Comparison of ENCODE assay signal across 9 cellular contexts in the genomic region with DNA sequence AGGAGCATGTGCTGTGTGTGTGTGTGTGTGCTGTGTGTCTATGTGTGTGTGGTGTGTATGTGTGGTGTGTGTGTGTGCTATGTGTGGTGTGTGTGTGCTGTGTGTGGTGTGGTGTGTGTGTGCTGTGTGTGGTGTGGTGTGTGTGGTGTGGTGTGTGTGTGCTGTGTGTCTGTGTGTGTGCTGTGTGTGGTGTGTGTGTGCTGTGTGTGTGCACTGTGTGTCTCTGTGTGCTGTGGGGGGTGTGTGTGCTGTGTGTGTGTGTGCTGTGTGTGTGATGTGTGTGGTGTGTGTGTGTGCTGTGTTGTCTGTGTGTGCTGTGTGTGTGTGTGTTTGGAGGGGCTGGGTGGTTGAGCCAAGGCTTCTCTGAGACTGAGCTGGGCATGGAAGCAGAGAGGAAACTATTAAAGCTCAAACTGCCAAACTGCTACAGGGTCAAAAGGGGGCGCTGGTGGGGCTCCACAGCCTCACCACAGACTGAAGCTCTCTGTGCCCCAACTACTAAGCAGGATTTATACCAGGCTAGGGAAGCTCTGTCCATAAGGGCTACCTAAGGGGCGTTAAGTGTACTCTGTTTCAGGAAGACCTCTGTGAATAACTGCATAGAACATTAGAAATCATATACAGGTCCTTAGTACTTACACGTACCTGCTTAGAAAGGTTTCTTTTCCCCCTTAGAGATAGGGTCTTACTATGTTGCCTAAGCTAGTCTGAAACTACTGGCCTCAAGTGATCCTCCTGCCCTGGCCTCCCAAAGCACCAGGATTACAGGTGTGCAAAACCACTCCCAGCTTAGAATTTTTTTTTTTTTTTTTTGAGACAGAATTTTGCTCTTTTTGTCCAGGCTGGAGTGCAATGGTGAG. TPM values are rescaled to one million over a fixed set of nuclear protein-coding genes. Genes with fewer than 3 reads are reported as not detected.
A peak's percentile ranks its signal among the peaks of the same experiment; 100 is the strongest.
DNase-seq lines count a peak whose midpoint lies in the region; ATAC-seq, FAIRE-seq and TF ChIP-seq lines count a peak whose summit lies in the region.
"Had no signal": no experiment of that assay in that cellular context is flagged by ENCODE, and none has a peak within 500 bp of the region (broad histone marks: within the 10 kb centered on the region; RNA-seq: fewer than 3 reads in every experiment).

No MANE protein-coding gene starts in this region.

- peak; percentile 83 for ATAC-seq in activated CD8-positive, alpha-beta memory T cell treated with anti-CD3 and anti-CD28 coated beads, Interleukin-2, amount 10 ng/mL, durations not matched to agents 7 days and 5 days
- no peak for ATAC-seq in GM21786 (IDR thresholded peaks at IDR 0.05; ENCODE audit: unreplicated experiment)

- peak; percentile 62 for TF ChIP-seq CTCF in A673 (conservative IDR thresholded peaks at IDR 0.05; ENCODE audit: low read depth, low read length)
- peak; percentile 84 for TF ChIP-seq CTCF in epithelial cell of proximal tubule (conservative IDR thresholded peaks at IDR 0.05; ENCODE audit: low read depth, low read length)
- TF ChIP-seq CTCF in neural cell (IDR thresholded peaks at IDR 0.05; ENCODE audit: poor library complexity, severe bottlenecking) = peak; percentile 50
- TF ChIP-seq CTCF in tibial nerve (IDR thresholded peaks at IDR 0.05) = peak; percentile 23 to 51 (median 35)

- DNase-seq in A673 (ENCODE audit: low spot score) (peak; percentile 35), GM18507 (ENCODE audit: extremely low spot score, insufficient read length, low read depth) (peak; percentile 25), NOMO-1 treated with DMSO at 0.1 percent for 48 hours (lab: John Stamatoyannopoulos, UW; ENCODE audit: unreplicated experiment) (peak; percentile 68), epithelial cell of proximal tubule (ENCODE audit: low read depth) (no peak), tibial nerve (ENCODE audit: low spot score in 2 of 2) (no peak)
- DNase-seq in activated CD8-positive, alpha-beta memory T cell treated with anti-CD3 and anti-CD28 coated beads, Interleukin-2, amount 10 ng/mL, durations not matched to agents 7 days and 5 days = peak; percentile 68

- no peak for TF ChIP-seq POLR2A in tibial nerve (IDR thresholded peaks at IDR 0.05)

- peaks cover 4% of the 10 kb centered on the region for H3K4me1 Mint-ChIP-seq in activated CD8-positive, alpha-beta memory T cell treated with anti-CD3 and anti-CD28 coated beads, Interleukin-2, amount 10 ng/mL, durations not matched to agents 7 days and 5 days

- H2AFZ ChIP-seq in neural cell (ENCODE audit: low read depth, low read length) = no peak overlapping the region

- H3K9me3 ChIP-seq in A673 (ENCODE audit: low read depth, low read length, poor library complexity, severe bottlenecking) (no peaks in the 10 kb centered on the region), neural cell (ENCODE audit: low read length) (no peaks in the 10 kb centered on the region), tibial nerve (no peaks in the 10 kb centered on the region)

- TF ChIP-seq EP300 in neural cell (conservative IDR thresholded peaks at IDR 0.05; ENCODE audit: poor library complexity, severe bottlenecking) = no peak
- TF ChIP-seq EP300 in tibial nerve (IDR thresholded peaks at IDR 0.05) = no peak

- WGBS in tibial nerve, 2 donors = 55 to 57% methylated on average over 3 of the region's 3 CpGs

- no peak overlapping the region for H3K4me2 ChIP-seq in neural cell (ENCODE audit: low read length)

- H3K9ac ChIP-seq in neural cell (ENCODE audit: low read length) = no peak overlapping the region

- CTCF ChIA-PET in A673 (lab: Charles Lee) = interaction anchor here (1.0 to 1.3 kb wide), 3 partner anchors 90 to 184 kb away, joined by 3 to 10 read pairs (median 4); no protein-coding TSS in a partner anchor
- CTCF ChIA-PET in activated CD8-positive, alpha-beta memory T cell treated with anti-CD3 and anti-CD28 coated beads, Interleukin-2, amount 10 ng/mL, durations not matched to agents 7 days and 5 days (lab: Charles Lee) = interaction anchor here (0.6 to 2.4 kb wide), 39 partner anchors 10 to 356 kb away, joined by 3 to 51 read pairs (median 5); a partner anchor contains a TSS

- intact Hi-C loops in A673 (cut with micrococcal nuclease; ENCODE audit: unreplicated experiment) = no loop called here

- H3K4me3 Mint-ChIP-seq in activated CD8-positive, alpha-beta memory T cell treated with anti-CD3 and anti-CD28 coated beads, Interleukin-2, amount 10 ng/mL, durations not matched to agents 7 days and 5 days = no peak overlapping the region

- H3K36me3 Mint-ChIP-seq in activated CD8-positive, alpha-beta memory T cell treated with anti-CD3 and anti-CD28 coated beads, Interleukin-2, amount 10 ng/mL, durations not matched to agents 7 days and 5 days = peaks cover 24% of the 10 kb centered on the region

- peak overlapping the region; percentile 52 for H3K27ac Mint-ChIP-seq in activated CD8-positive, alpha-beta memory T cell treated with anti-CD3 and anti-CD28 coated beads, Interleukin-2, amount 10 ng/mL, durations not matched to agents 7 days and 5 days

- H4K20me1 ChIP-seq in neural cell (ENCODE audit: insufficient read depth) = no peaks in the 10 kb centered on the region

- H3K27me3 ChIP-seq in A673 (replicated peaks; ENCODE audit: insufficient read depth, low read depth, low read length, poor library complexity) = no peaks in the 10 kb centered on the region
- H3K27me3 ChIP-seq in neural cell (ENCODE audit: insufficient read depth, low read depth, low read length) = no peaks in the 10 kb centered on the region
- no peaks in the 10 kb centered on the region for H3K27me3 ChIP-seq in tibial nerve

- H3K79me2 ChIP-seq in neural cell (replicated peaks; ENCODE audit: insufficient read depth, low read length) = no peaks in the 10 kb centered on the region

- no peak for FAIRE-seq in GM18507 (lab: Jason Lieb, UNC)

- no peaks in the 10 kb centered on the region for H3F3A ChIP-seq in neural cell (ENCODE audit: insufficient read depth, low read length, poor library complexity, severe bottlenecking)

- H3K9me2 ChIP-seq in neural cell (ENCODE audit: insufficient read depth, low read length) = no peaks in the 10 kb centered on the region

- no peaks in the 10 kb centered on the region for H3K9me3 Mint-ChIP-seq in activated CD8-positive, alpha-beta memory T cell treated with anti-CD3 and anti-CD28 coated beads, Interleukin-2, amount 10 ng/mL, durations not matched to agents 7 days and 5 days (ENCODE audit: low read depth)

- H3K36me3 ChIP-seq in A673 (ENCODE audit: insufficient read depth, low read length, poor library complexity, severe bottlenecking) (no peaks in the 10 kb centered on the region), neural cell (ENCODE audit: insufficient read depth, low read length) (no peaks in the 10 kb centered on the region), tibial nerve (peaks cover 2 to 64% (median 24%) of the 10 kb centered on the region in 3 donors)

- H3K4me1 ChIP-seq in A673 (ENCODE audit: insufficient read depth, low read length, poor library complexity, severe bottlenecking) = no peaks in the 10 kb centered on the region
- H3K4me1 ChIP-seq in tibial nerve = no peaks in the 10 kb centered on the region

- BruUV-seq in A673 (replicated peaks; lab: Mats Ljungman, UMichigan) = no TSS peak

- no peak overlapping the region for H3K27ac ChIP-seq in A673 (ENCODE audit: low read depth, low read length, poor library complexity, severe bottlenecking)
- H3K27ac ChIP-seq in neural cell (ENCODE audit: low read length) = no peak overlapping the region
- H3K27ac ChIP-seq in tibial nerve = no peak overlapping the region

- POLR2A ChIA-PET in A673 (lab: Charles Lee; ENCODE audit: low non-redundant PET) = no interaction called here

- no peak overlapping the region for H3K4me3 ChIP-seq in A673 (ENCODE audit: low read depth, low read length, poor library complexity, severe bottlenecking)
- H3K4me3 ChIP-seq in epithelial cell of proximal tubule (ENCODE audit: low read depth, low read length) = no peak overlapping the region
- H3K4me3 ChIP-seq in neural cell (ENCODE audit: low read length) = no peak overlapping the region
- no peak overlapping the region for H3K4me3 ChIP-seq in tibial nerve

- no peaks in the 10 kb centered on the region for H3K27me3 Mint-ChIP-seq in activated CD8-positive, alpha-beta memory T cell treated with anti-CD3 and anti-CD28 coated beads, Interleukin-2, amount 10 ng/mL, durations not matched to agents 7 days and 5 days

- TF ChIP-seq RAD21 in neural cell (conservative IDR thresholded peaks at IDR 0.05) = peak; percentile 43

TF ChIP-seq in neural cell, 6 proteins besides CTCF, POLR2A, EP300 and RAD21 (continues in another document):
- TF ChIP-seq SMC3 (conservative IDR thresholded peaks at IDR 0.05; ENCODE audit: poor library complexity) = peak; percentile 10

RNA-seq across cellular contexts. Expression of a gene that starts 27.8 kb away (rescaled TPM):
- total RNA-seq in A673 (2021) (3.7 and 3.9 TPM in 2 replicates), epithelial cell of proximal tubule (15.7 and 17.4 TPM in 2 replicates), tibial nerve (10 to 100 TPM; 36.4 to 77.9 (median 40.7) TPM)
- total RNA-seq in activated CD8-positive, alpha-beta memory T cell treated with anti-CD3 and anti-CD28 coated beads, Interleukin-2, amount 10 ng/mL, durations not matched to agents 7 days and 5 days = 10 to 100 TPM; 17.0 to 18.0 TPM
- 2.5 and 3.2 TPM in 2 replicates for polyA plus RNA-seq in neural cell
- polyA minus RNA-seq in neural cell = 0.49 and 1.4 TPM in 2 replicates

RNA-seq across cellular contexts. Expression of a gene that starts 36.9 kb away (rescaled TPM):
- total RNA-seq in A673 (2021) (not detected in 2 replicates), epithelial cell of proximal tubule (not detected in 2 replicates), tibial nerve (not detected)
- total RNA-seq in activated CD8-positive, alpha-beta memory T cell treated with anti-CD3 and anti-CD28 coated beads, Interleukin-2, amount 10 ng/mL, durations not matched to agents 7 days and 5 days = not detected
- not detected in 2 replicates for polyA plus RNA-seq in neural cell
- not detected in 2 replicates for polyA minus RNA-seq in neural cell
- total RNA-seq: skeletal muscle tissue had no signal

RNA-seq across cellular contexts. Expression of a gene that starts 41.2 kb away (rescaled TPM):
- 0.28 TPM in 1 of 2 replicates, not detected in the other for total RNA-seq in A673 (2021)
- under 1 TPM; 0.09 to 0.56 TPM for total RNA-seq in activated CD8-positive, alpha-beta memory T cell treated with anti-CD3 and anti-CD28 coated beads, Interleukin-2, amount 10 ng/mL, durations not matched to agents 7 days and 5 days
- not detected in 2 replicates for total RNA-seq in epithelial cell of proximal tubule
- 0.56 and 0.78 TPM in 2 replicates for polyA plus RNA-seq in neural cell
- 1.2 TPM in 2 replicates for polyA minus RNA-seq in neural cell
- under 1 TPM in 1 of 4 donors, not detected in 3; 0.30 TPM for total RNA-seq in tibial nerve
- total RNA-seq: skeletal muscle tissue had no signal

RNA-seq across cellular contexts. Expression of a gene that starts 54.1 kb away (rescaled TPM):
- 11.2 and 14.9 TPM in 2 replicates for total RNA-seq in A673 (2021)
- 100 to 1,000 TPM; 112 to 116 TPM for total RNA-seq in activated CD8-positive, alpha-beta memory T cell treated with anti-CD3 and anti-CD28 coated beads, Interleukin-2, amount 10 ng/mL, durations not matched to agents 7 days and 5 days
- 16.0 and 19.5 TPM in 2 replicates for total RNA-seq in epithelial cell of proximal tubule
- 47.4 and 54.9 TPM in 2 replicates for polyA plus RNA-seq in neural cell
- polyA minus RNA-seq in neural cell = 56.2 and 64.2 TPM in 2 replicates
- total RNA-seq in tibial nerve = 100 to 1,000 TPM in 3 of 4 donors, 10 to 100 TPM in 1; 96.8 to 117 (median 104) TPM

Comparison
In these comparisons a context has a peak if more than half of its experiments do, and no peak if none do; other contexts are left out.
1. DNase-seq: peak in A673 (single experiment), GM18507 (single experiment), NOMO-1 treated with DMSO at 0.1 percent for 48 hours (single experiment) and activated CD8-positive, alpha-beta memory T cell treated with anti-CD3 and anti-CD28 coated beads, Interleukin-2, amount 10 ng/mL, durations not matched to agents 7 days and 5 days (single experiment); none in epithelial cell of proximal tubule (single experiment) and tibial nerve (0 of 2).
2. Peak in every context shown above with its lines, with median percentiles within 50 percentile points of each other: CTCF ChIP-seq.